11 cellular contexts compared by ENCODE assay signal in genomic region chr1:186620951-186621350, GRCh38. TPM values are rescaled to one million over a fixed set of nuclear protein-coding genes. Genes with fewer than 3 reads are reported as not detected.
DNase-seq lines count a peak whose midpoint lies in the region; ATAC-seq and TF ChIP-seq lines count a peak whose summit lies in the region.
"Had no signal": no experiment of that assay in that cellular context is flagged by ENCODE, and none has a peak within 500 bp of the region (broad histone marks: within the 10 kb centered on the region; RNA-seq: fewer than 3 reads in every experiment).

No MANE protein-coding gene starts in this region.

- H3K4me3 Mint-ChIP-seq in activated T-helper 2 cell treated with anti-CD3 and anti-CD28 coated beads, Interferon-gamma antibody, Interleukin-2, Interleukin-4, amounts not matched to agents 10 μg/mL and 5 μg/mL and 100 μg/mL, durations not matched to agents 14 hours and 24 hours and 36 hours (ENCODE audit: low read depth) = no peak overlapping the region

- peaks cover 30% of the 10 kb centered on the region for H3K4me1 Mint-ChIP-seq in activated T-helper 2 cell treated with anti-CD3 and anti-CD28 coated beads, Interferon-gamma antibody, Interleukin-2, Interleukin-4, amounts not matched to agents 10 μg/mL and 5 μg/mL and 100 μg/mL, durations not matched to agents 14 hours and 24 hours and 36 hours (ENCODE audit: low read depth)

- H3K27ac Mint-ChIP-seq in activated T-helper 2 cell treated with anti-CD3 and anti-CD28 coated beads, Interferon-gamma antibody, Interleukin-2, Interleukin-4, amounts not matched to agents 10 μg/mL and 5 μg/mL and 100 μg/mL, durations not matched to agents 14 hours and 24 hours and 36 hours = no peak overlapping the region

- TF ChIP-seq POLR2A in right lobe of liver (IDR thresholded peaks at IDR 0.05) = no peak

- TF ChIP-seq CTCF in fibroblast of villous mesenchyme (IDR thresholded peaks at IDR 0.05; ENCODE audit: insufficient read depth, low read depth, low read length) = no peak
- TF ChIP-seq CTCF in right lobe of liver (IDR thresholded peaks at IDR 0.05) = no peak

- no peaks in the 10 kb centered on the region for H3K36me3 Mint-ChIP-seq in activated T-helper 2 cell treated with anti-CD3 and anti-CD28 coated beads, Interferon-gamma antibody, Interleukin-2, Interleukin-4, amounts not matched to agents 10 μg/mL and 5 μg/mL and 100 μg/mL, durations not matched to agents 14 hours and 24 hours and 36 hours (ENCODE audit: low read depth)

- no peaks in the 10 kb centered on the region for H3K4me1 ChIP-seq in right lobe of liver
- H3K4me1 ChIP-seq: HAP-1 had no signal

- peak; percentile 26 for DNase-seq in CD1c-positive myeloid dendritic cell (ENCODE audit: extremely low spot score)
- DNase-seq in fibroblast of villous mesenchyme (ENCODE audit: low read depth) = peak; percentile 78
- DNase-seq in activated T-helper 2 cell treated with anti-CD3 and anti-CD28 coated beads, Interferon-gamma antibody, Interleukin-2, Interleukin-4, amounts not matched to agents 10 μg/mL and 5 μg/mL and 100 μg/mL, durations not matched to agents 14 hours and 24 hours and 36 hours (ENCODE audit: low spot score) = no peak
- DNase-seq in right lobe of liver = no peak
- DNase-seq: NCI-H1105; stimulated activated CD4-positive, alpha-beta T cell treated with anti-CD3 and anti-CD28 coated beads, Interleukin-4, amount 100 ng/mL, for 24 hours had no signal

- H3K9me3 Mint-ChIP-seq in activated T-helper 2 cell treated with anti-CD3 and anti-CD28 coated beads, Interferon-gamma antibody, Interleukin-2, Interleukin-4, amounts not matched to agents 10 μg/mL and 5 μg/mL and 100 μg/mL, durations not matched to agents 14 hours and 24 hours and 36 hours = peaks cover 4% of the 10 kb centered on the region

- no peaks in the 10 kb centered on the region for H3K36me3 ChIP-seq in right lobe of liver
- H3K36me3 ChIP-seq: HAP-1 had no signal

- WGBS in right lobe of liver (ENCODE audit: insufficient coverage, low coverage, low lambda C conversion rate, missing lambda C conversion rate) = 64% methylated on average over 1 of the region's 1 CpG

- H3K4me3 ChIP-seq in fibroblast of villous mesenchyme (ENCODE audit: low read depth, low read length) (no peak overlapping the region), right lobe of liver (no peak overlapping the region)
- H3K4me3 ChIP-seq: HAP-1 had no signal

- H3K27me3 Mint-ChIP-seq in activated T-helper 2 cell treated with anti-CD3 and anti-CD28 coated beads, Interferon-gamma antibody, Interleukin-2, Interleukin-4, amounts not matched to agents 10 μg/mL and 5 μg/mL and 100 μg/mL, durations not matched to agents 14 hours and 24 hours and 36 hours (ENCODE audit: low read depth) = peaks cover 11% of the 10 kb centered on the region

- peak; percentile 24 for ATAC-seq in HG02852 (IDR thresholded peaks at IDR 0.05; ENCODE audit: unreplicated experiment)
- ATAC-seq in SK-N-SH treated with all-trans-retinoic acid at 6 μM for 48 hours = peak; percentile 78
- no peak for ATAC-seq in HG03045 (IDR thresholded peaks at IDR 0.05; ENCODE audit: unreplicated experiment)
- ATAC-seq in GM19455 (IDR thresholded peaks at IDR 0.05; ENCODE audit: unreplicated experiment) = no peak
- no peak for ATAC-seq in right lobe of liver

- H3K9me3 ChIP-seq in right lobe of liver = no peaks in the 10 kb centered on the region
- H3K9me3 ChIP-seq: HAP-1 had no signal

- H3K27me3 ChIP-seq in right lobe of liver = no peaks in the 10 kb centered on the region

- H3K27ac ChIP-seq in right lobe of liver = no peak overlapping the region

- intact Hi-C loops in activated T-helper 2 cell treated with anti-CD3 and anti-CD28 coated beads, Interferon-gamma antibody, Interleukin-2, Interleukin-4, amounts not matched to agents 10 μg/mL and 5 μg/mL and 100 μg/mL, durations not matched to agents 14 hours and 24 hours and 36 hours (cut with micrococcal nuclease) = no loop called here
- intact Hi-C loops in right lobe of liver (cut with DNase I) = no loop called here

TF ChIP-seq in SK-N-SH treated with all-trans-retinoic acid at 6 μM for 48 hours, 23 proteins besides CTCF, POLR2A, EP300 and RAD21:
- no peak for TF ChIP-seq ZNF70 (CRISPR knock-in tag; IDR thresholded peaks at IDR 0.05)
- no peak for TF ChIP-seq ZFP30 (CRISPR knock-in tag; IDR thresholded peaks at IDR 0.05)
- TF ChIP-seq OSR1 (CRISPR knock-in tag; IDR thresholded peaks at IDR 0.05) = no peak
- TF ChIP-seq TOX (CRISPR knock-in tag; IDR thresholded peaks at IDR 0.05; ENCODE audit: borderline replicate concordance) = peak; percentile 16; the same call in 1 of the 2 replicates
- 0 out of 2 replicates have a peak, but pooled peaks have one; percentile 13 for TF ChIP-seq ZC3H10 (CRISPR knock-in tag; IDR thresholded peaks at IDR 0.05)
- TF ChIP-seq ESRRG (CRISPR knock-in tag; IDR thresholded peaks at IDR 0.05) = no peak

RNA-seq across cellular contexts. Expression of gene PTGS2, which starts 59.3 kb away (rescaled TPM):
- total RNA-seq in fibroblast of villous mesenchyme (3.0 and 5.5 TPM in 2 replicates), right lobe of liver (1 to 10 TPM in 1 of 6 experiments, under 1 TPM in 5; 0.09 to 3.0 (median 0.42) TPM)
- total RNA-seq in activated T-helper 2 cell treated with anti-CD3 and anti-CD28 coated beads, Interferon-gamma antibody, Interleukin-2, Interleukin-4, amounts not matched to agents 10 μg/mL and 5 μg/mL and 100 μg/mL, durations not matched to agents 14 hours and 24 hours and 36 hours = 109 and 112 TPM in 2 replicates

Comparison
In these comparisons a context has a peak if more than half of its experiments do, and no peak if none do; other contexts are left out.
1. DNase-seq: peak in CD1c-positive myeloid dendritic cell (single experiment) and fibroblast of villous mesenchyme (single experiment); none in activated T-helper 2 cell treated with anti-CD3 and anti-CD28 coated beads, Interferon-gamma antibody, Interleukin-2, Interleukin-4, amounts not matched to agents 10 μg/mL and 5 μg/mL and 100 μg/mL, durations not matched to agents 14 hours and 24 hours and 36 hours (single experiment) and right lobe of liver (0 of 3).
2. ATAC-seq: peak in HG02852 (single experiment) and SK-N-SH treated with all-trans-retinoic acid at 6 μM for 48 hours (single experiment); none in HG03045 (single experiment), GM19455 (single experiment) and right lobe of liver (0 of 4).
3. RNA of gene PTGS2, which starts 59.3 kb away (total RNA-seq): 109 to 112 TPM in activated T-helper 2 cell treated with anti-CD3 and anti-CD28 coated beads, Interferon-gamma antibody, Interleukin-2, Interleukin-4, amounts not matched to agents 10 μg/mL and 5 μg/mL and 100 μg/mL, durations not matched to agents 14 hours and 24 hours and 36 hours; 3.0 to 5.5 TPM in fibroblast of villous mesenchyme and 0.09 to 3.0 TPM in right lobe of liver; every median in the first group is over 10 times any median in the second.